ENCODE assay signal across 10 cellular contexts in the genomic region with DNA sequence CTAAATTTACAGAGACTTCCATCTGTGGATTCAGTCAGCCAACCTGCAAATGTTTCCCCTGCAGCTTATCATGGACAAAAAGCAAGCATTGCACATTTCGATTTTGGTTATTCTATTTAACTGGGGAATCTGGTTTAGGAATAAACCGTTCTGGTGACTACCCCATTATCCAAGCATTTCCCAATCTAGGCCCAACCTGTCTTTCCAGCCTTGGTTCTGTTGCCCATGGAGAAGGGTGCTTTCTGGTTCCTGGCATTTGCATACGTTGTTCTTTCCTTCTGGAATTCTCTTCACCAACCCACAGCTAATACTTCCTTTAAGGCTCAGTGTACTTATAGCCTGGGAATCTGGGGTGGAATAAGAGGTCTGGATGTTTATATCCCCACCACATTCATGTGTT. TPM values are rescaled to one million over a fixed set of nuclear protein-coding genes. Genes with fewer than 3 reads are reported as not detected.
A peak's percentile ranks its signal among the peaks of the same experiment; 100 is the strongest.
DNase-seq lines count a peak whose midpoint lies in the region; ATAC-seq and TF ChIP-seq lines count a peak whose summit lies in the region.
"Had no signal": no experiment of that assay in that cellular context is flagged by ENCODE, and none has a peak within 500 bp of the region (broad histone marks: within the 10 kb centered on the region; RNA-seq: fewer than 3 reads in every experiment).

No MANE protein-coding gene starts in this region.

- peak overlapping the region; percentile 98 to 99 for H3K27ac ChIP-seq in liver (ENCODE audit: low read depth in 1 of 2, low read length in 2 of 2)
- peak overlapping the region; percentile 91 for H3K27ac ChIP-seq in vagina

- DNase-seq in stimulated activated naive CD8-positive, alpha-beta T cell treated with anti-CD3 and anti-CD28 coated beads, Interleukin-15, amount 100 ng/mL, for 72 hours: no peak
- DNase-seq in vagina (ENCODE audit: extremely low spot score in 2 of 2) (no peak), GM19238 (ENCODE audit: insufficient read length, low spot score) (no peak)
- no peak for DNase-seq in stimulated activated CD4-positive, alpha-beta T cell treated with anti-CD3 and anti-CD28 coated beads, Interleukin-4, amount 100 ng/mL, for 4 hours
- DNase-seq: cortex of kidney, left ventricle myocardium superior had no signal

- no peak overlapping the region for H3K27ac Mint-ChIP-seq in stimulated activated naive CD8-positive, alpha-beta T cell treated with anti-CD3 and anti-CD28 coated beads, Interleukin-15, Interleukin-2, amounts not matched to agents 100 ng/mL and 50 ng/mL, for 24 hours
- H3K27ac Mint-ChIP-seq in stimulated activated naive CD8-positive, alpha-beta T cell treated with anti-CD3 and anti-CD28 coated beads, Interleukin-15, amount 100 ng/mL, for 72 hours: no peak overlapping the region
- H3K27ac Mint-ChIP-seq in activated naive CD8-positive, alpha-beta T cell: peak overlapping the region; percentile 95

- no peak for TF ChIP-seq CTCF in liver (IDR thresholded peaks at IDR 0.05; ENCODE audit: low read depth, low read length, missing input control)
- no peak for TF ChIP-seq CTCF in vagina (IDR thresholded peaks at IDR 0.05)

- H3K4me3 Mint-ChIP-seq in stimulated activated naive CD8-positive, alpha-beta T cell treated with anti-CD3 and anti-CD28 coated beads, Interleukin-15, Interleukin-2, amounts not matched to agents 100 ng/mL and 50 ng/mL, for 24 hours: peak overlapping the region; percentile 93
- no peak overlapping the region for H3K4me3 Mint-ChIP-seq in stimulated activated naive CD8-positive, alpha-beta T cell treated with anti-CD3 and anti-CD28 coated beads, Interleukin-15, amount 100 ng/mL, for 72 hours
- H3K4me3 Mint-ChIP-seq in activated naive CD8-positive, alpha-beta T cell: peak overlapping the region; percentile 8

- peak overlapping the region; percentile 54 to 82 for H3K9ac ChIP-seq in liver (ENCODE audit: low read depth in 1 of 2, low read length in 2 of 2)

- H3K4me3 ChIP-seq in liver (ENCODE audit: low read depth in 1 of 3, low read length in 3 of 3) (no peak overlapping the region), vagina (no peak overlapping the region)

- H3K4me1 Mint-ChIP-seq in stimulated activated naive CD8-positive, alpha-beta T cell treated with anti-CD3 and anti-CD28 coated beads, Interleukin-15, Interleukin-2, amounts not matched to agents 100 ng/mL and 50 ng/mL, for 24 hours (ENCODE audit: low read depth): peaks cover 82% of the 10 kb centered on the region
- peaks cover 78% of the 10 kb centered on the region for H3K4me1 Mint-ChIP-seq in stimulated activated naive CD8-positive, alpha-beta T cell treated with anti-CD3 and anti-CD28 coated beads, Interleukin-15, amount 100 ng/mL, for 72 hours
- peaks cover 70% of the 10 kb centered on the region for H3K4me1 Mint-ChIP-seq in activated naive CD8-positive, alpha-beta T cell (ENCODE audit: low read depth)

- H3K9me3 ChIP-seq in liver (ENCODE audit: control insufficient read depth in 4 of 4, low read length in 3 of 4): no peaks in the 10 kb centered on the region
- H3K9me3 ChIP-seq in vagina: no peaks in the 10 kb centered on the region

- intact Hi-C loops in vagina (cut with DNase I): loop anchor here (5.0 kb wide), 1 partner anchor 107 kb away; a partner anchor contains a TSS

- H3K36me3 Mint-ChIP-seq in stimulated activated naive CD8-positive, alpha-beta T cell treated with anti-CD3 and anti-CD28 coated beads, Interleukin-15, Interleukin-2, amounts not matched to agents 100 ng/mL and 50 ng/mL, for 24 hours (ENCODE audit: low read depth): peaks cover 22% of the 10 kb centered on the region
- peaks cover 2% of the 10 kb centered on the region for H3K36me3 Mint-ChIP-seq in activated naive CD8-positive, alpha-beta T cell

- H3K36me3 ChIP-seq in liver (ENCODE audit: control insufficient read depth in 4 of 4, insufficient read depth in 3 of 4, low read depth in 1 of 4, low read length in 3 of 4): no peaks in the 10 kb centered on the region
- no peaks in the 10 kb centered on the region for H3K36me3 ChIP-seq in vagina

- no peaks in the 10 kb centered on the region for H3K27me3 Mint-ChIP-seq in stimulated activated naive CD8-positive, alpha-beta T cell treated with anti-CD3 and anti-CD28 coated beads, Interleukin-15, Interleukin-2, amounts not matched to agents 100 ng/mL and 50 ng/mL, for 24 hours
- no peaks in the 10 kb centered on the region for H3K27me3 Mint-ChIP-seq in stimulated activated naive CD8-positive, alpha-beta T cell treated with anti-CD3 and anti-CD28 coated beads, Interleukin-15, amount 100 ng/mL, for 72 hours
- no peaks in the 10 kb centered on the region for H3K27me3 Mint-ChIP-seq in activated naive CD8-positive, alpha-beta T cell

- no peak for TF ChIP-seq RAD21 in liver (IDR thresholded peaks at IDR 0.05)

- H3K4me1 ChIP-seq in liver (ENCODE audit: control insufficient read depth in 4 of 4, insufficient read depth in 4 of 4, low read length in 3 of 4) (peaks cover 7 to 70% (median 47%) of the 10 kb centered on the region in 4 donors), vagina (peaks cover 51% of the 10 kb centered on the region)

- H3K27me3 ChIP-seq in liver (ENCODE audit: control insufficient read depth in 4 of 4, insufficient read depth in 4 of 4, low read length in 3 of 4) (no peaks in the 10 kb centered on the region), vagina (no peaks in the 10 kb centered on the region)

- no peak for TF ChIP-seq POLR2A in vagina (IDR thresholded peaks at IDR 0.05)

- WGBS in liver: 64% methylated on average over 3 of the region's 3 CpGs

- H3K9me3 Mint-ChIP-seq in stimulated activated naive CD8-positive, alpha-beta T cell treated with anti-CD3 and anti-CD28 coated beads, Interleukin-15, Interleukin-2, amounts not matched to agents 100 ng/mL and 50 ng/mL, for 24 hours: no peaks in the 10 kb centered on the region
- no peaks in the 10 kb centered on the region for H3K9me3 Mint-ChIP-seq in stimulated activated naive CD8-positive, alpha-beta T cell treated with anti-CD3 and anti-CD28 coated beads, Interleukin-15, amount 100 ng/mL, for 72 hours
- H3K9me3 Mint-ChIP-seq in activated naive CD8-positive, alpha-beta T cell (ENCODE audit: low read depth): no peaks in the 10 kb centered on the region

- no peak for ATAC-seq in stimulated activated naive CD8-positive, alpha-beta T cell treated with anti-CD3 and anti-CD28 coated beads, Interleukin-15, amount 100 ng/mL, for 72 hours
- no peak for ATAC-seq in HG02763 (IDR thresholded peaks at IDR 0.05; ENCODE audit: unreplicated experiment)
- ATAC-seq: left ventricle myocardium superior had no signal

TF ChIP-seq in liver, 16 proteins besides CTCF, POLR2A, EP300 and RAD21 (continues in another document):
- TF ChIP-seq JUND (IDR thresholded peaks at IDR 0.05): no peak
- no peak for TF ChIP-seq RXRA (IDR thresholded peaks at IDR 0.05)
- TF ChIP-seq TAF1 (conservative IDR thresholded peaks at IDR 0.05): no peak
- TF ChIP-seq, protein P1, sequence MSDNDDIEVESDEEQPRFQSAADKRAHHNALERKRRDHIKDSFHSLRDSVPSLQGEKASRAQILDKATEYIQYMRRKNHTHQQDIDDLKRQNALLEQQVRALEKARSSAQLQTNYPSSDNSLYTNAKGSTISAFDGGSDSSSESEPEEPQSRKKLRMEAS (IDR thresholded peaks at IDR 0.05): no peak
- TF ChIP-seq, protein P2, sequence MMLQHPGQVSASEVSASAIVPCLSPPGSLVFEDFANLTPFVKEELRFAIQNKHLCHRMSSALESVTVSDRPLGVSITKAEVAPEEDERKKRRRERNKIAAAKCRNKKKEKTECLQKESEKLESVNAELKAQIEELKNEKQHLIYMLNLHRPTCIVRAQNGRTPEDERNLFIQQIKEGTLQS (IDR thresholded peaks at IDR 0.05): no peak
- no peak for TF ChIP-seq GABPA (IDR thresholded peaks at IDR 0.05 in 1 of 2, conservative IDR thresholded peaks at IDR 0.05 in 1 of 2)
- no peak for TF ChIP-seq NR2F2 (IDR thresholded peaks at IDR 0.05)
- TF ChIP-seq, protein P3, sequence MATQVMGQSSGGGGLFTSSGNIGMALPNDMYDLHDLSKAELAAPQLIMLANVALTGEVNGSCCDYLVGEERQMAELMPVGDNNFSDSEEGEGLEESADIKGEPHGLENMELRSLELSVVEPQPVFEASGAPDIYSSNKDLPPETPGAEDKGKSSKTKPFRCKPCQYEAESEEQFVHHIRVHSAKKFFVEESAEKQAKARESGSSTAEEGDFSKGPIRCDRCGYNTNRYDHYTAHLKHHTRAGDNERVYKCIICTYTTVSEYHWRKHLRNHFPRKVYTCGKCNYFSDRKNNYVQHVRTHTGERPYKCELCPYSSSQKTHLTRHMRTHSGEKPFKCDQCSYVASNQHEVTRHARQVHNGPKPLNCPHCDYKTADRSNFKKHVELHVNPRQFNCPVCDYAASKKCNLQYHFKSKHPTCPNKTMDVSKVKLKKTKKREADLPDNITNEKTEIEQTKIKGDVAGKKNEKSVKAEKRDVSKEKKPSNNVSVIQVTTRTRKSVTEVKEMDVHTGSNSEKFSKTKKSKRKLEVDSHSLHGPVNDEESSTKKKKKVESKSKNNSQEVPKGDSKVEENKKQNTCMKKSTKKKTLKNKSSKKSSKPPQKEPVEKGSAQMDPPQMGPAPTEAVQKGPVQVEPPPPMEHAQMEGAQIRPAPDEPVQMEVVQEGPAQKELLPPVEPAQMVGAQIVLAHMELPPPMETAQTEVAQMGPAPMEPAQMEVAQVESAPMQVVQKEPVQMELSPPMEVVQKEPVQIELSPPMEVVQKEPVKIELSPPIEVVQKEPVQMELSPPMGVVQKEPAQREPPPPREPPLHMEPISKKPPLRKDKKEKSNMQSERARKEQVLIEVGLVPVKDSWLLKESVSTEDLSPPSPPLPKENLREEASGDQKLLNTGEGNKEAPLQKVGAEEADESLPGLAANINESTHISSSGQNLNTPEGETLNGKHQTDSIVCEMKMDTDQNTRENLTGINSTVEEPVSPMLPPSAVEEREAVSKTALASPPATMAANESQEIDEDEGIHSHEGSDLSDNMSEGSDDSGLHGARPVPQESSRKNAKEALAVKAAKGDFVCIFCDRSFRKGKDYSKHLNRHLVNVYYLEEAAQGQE (IDR thresholded peaks at IDR 0.05): no peak
- no peak for TF ChIP-seq EGR1 (IDR thresholded peaks at IDR 0.05; ENCODE audit: low read depth in 2 of 2)
- no peak for TF ChIP-seq HNF4G (IDR thresholded peaks at IDR 0.05)

RNA-seq across cellular contexts. Expression of a gene that starts 1.4 kb away (rescaled TPM):
- total RNA-seq in liver (100 to 1,000 TPM; 105 to 140 TPM), vagina (156 TPM)
- 100 to 1,000 TPM; 101 to 109 TPM for polyA plus RNA-seq in liver

Comparison
In these comparisons a context has a peak if more than half of its experiments do, and no peak if none do; other contexts are left out.
1. H3K4me3 Mint-ChIP-seq: peak in stimulated activated naive CD8-positive, alpha-beta T cell treated with anti-CD3 and anti-CD28 coated beads, Interleukin-15, Interleukin-2, amounts not matched to agents 100 ng/mL and 50 ng/mL, for 24 hours (single experiment) and activated naive CD8-positive, alpha-beta T cell (single experiment); none in stimulated activated naive CD8-positive, alpha-beta T cell treated with anti-CD3 and anti-CD28 coated beads, Interleukin-15, amount 100 ng/mL, for 72 hours (0 of 2).